8 cellular contexts compared by ENCODE assay signal in the genomic region with DNA sequence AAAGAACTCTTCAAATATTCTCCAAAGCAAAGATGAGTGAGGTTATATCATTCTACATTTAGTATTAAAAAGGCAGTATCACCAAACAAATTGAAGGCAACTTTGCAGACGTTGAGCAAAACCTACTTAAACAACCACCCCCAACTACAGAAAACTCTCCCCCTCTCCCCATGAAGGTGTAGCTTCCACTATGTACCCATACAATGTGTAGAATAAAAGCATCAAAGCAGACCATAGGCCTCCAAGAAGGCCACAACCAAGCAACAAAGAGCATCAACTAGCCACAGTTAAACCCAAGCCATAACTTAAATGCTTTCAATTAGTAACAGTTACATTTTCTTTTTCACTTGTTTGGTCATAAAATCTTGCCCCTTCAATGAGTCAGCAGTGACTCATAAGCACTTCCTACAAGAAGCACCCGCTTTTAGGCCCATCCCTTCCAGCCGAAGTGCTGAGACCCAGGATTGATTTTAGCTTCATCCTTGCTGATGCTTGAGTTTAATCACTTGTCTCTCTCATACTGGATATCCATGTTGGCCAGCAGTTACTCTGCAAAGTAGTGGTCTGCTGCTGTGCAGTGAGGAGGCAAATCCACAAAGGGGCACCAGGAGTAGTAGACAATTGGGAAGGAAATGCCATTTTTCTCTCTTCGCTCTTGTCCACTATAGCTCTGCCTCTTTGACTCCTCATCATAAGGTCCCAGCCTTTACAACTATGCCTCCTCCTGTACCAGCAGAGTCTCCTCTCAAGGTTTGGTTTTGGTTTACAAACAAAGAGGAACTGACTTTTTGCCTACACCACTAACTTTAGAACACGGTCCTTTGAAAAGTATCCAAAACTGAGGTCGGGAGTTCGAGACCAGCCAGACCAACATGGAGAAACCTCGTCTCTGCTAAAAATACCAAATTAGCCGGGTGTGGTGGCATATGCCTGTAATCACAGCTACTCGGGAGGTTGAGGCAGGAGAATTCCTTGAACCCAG. TPM values are rescaled to one million over a fixed set of nuclear protein-coding genes. Genes with fewer than 3 reads are reported as not detected.
DNase-seq lines count a peak whose midpoint lies in the region; ATAC-seq and TF ChIP-seq lines count a peak whose summit lies in the region.

No MANE protein-coding gene starts in this region.

- peak overlapping the region; percentile 94 for H2AFZ ChIP-seq in OCI-LY3 (ENCODE audit: low read depth, low read length)

- peaks cover 7% of the 10 kb centered on the region for H3K4me1 ChIP-seq in OCI-LY3 (ENCODE audit: low read length)

- ATAC-seq in HG02852 (IDR thresholded peaks at IDR 0.05; ENCODE audit: unreplicated experiment) (peak; percentile 89), Right ventricle myocardium inferior (no peak)

- H3K4me2 ChIP-seq in OCI-LY3 (ENCODE audit: low read length): peak overlapping the region; percentile 43

- no peaks in the 10 kb centered on the region for H4K20me1 ChIP-seq in OCI-LY3 (ENCODE audit: insufficient read depth, low read length)

- in situ Hi-C loops in brain microvascular endothelial cell (cut with HindIII; ENCODE audit: low pct_ligation_motif_present, low sequenced_read_pairs): no loop called here

- TF ChIP-seq CTCF in OCI-LY3 (IDR thresholded peaks at IDR 0.05; ENCODE audit: low read depth, low read length) (no peak), brain microvascular endothelial cell (IDR thresholded peaks at IDR 0.05; ENCODE audit: low read depth, low read length, missing control alignments) (no peak)

- no peaks in the 10 kb centered on the region for H3K9me3 ChIP-seq in OCI-LY3 (ENCODE audit: insufficient read depth, low read length)

- H3K36me3 ChIP-seq in OCI-LY3 (replicated peaks; ENCODE audit: low read depth, low read length) (no peaks in the 10 kb centered on the region), brain microvascular endothelial cell (replicated peaks) (no peaks in the 10 kb centered on the region)

- H3K79me2 ChIP-seq in OCI-LY3 (ENCODE audit: low read length): no peaks in the 10 kb centered on the region

- DNase-seq in activated CD4-positive, alpha-beta T cell treated with anti-CD3 and anti-CD28 coated beads for 4 hours: peak; percentile 15 to 33
- no peak for DNase-seq in activated CD4-positive, alpha-beta T cell treated with anti-CD3 and anti-CD28 coated beads, Interleukin-2, amount 50 U/mL, for 1 hour
- DNase-seq in brain microvascular endothelial cell (peak; percentile 88), pulmonary artery endothelial cell (ENCODE audit: low read depth, low spot score) (peak; percentile 62), Right ventricle myocardium inferior (ENCODE audit: missing footprints) (no peak), NCI-H82 (lab: John Stamatoyannopoulos, UW) (no peak)

- H3K27ac ChIP-seq in OCI-LY3 (ENCODE audit: low read length): no peak overlapping the region
- peak overlapping the region; percentile 1 for H3K27ac ChIP-seq in brain microvascular endothelial cell

- intact Hi-C loops in Right ventricle myocardium inferior (cut with DNase I): no loop called here

- H3K9ac ChIP-seq in OCI-LY3 (ENCODE audit: low read length): no peak overlapping the region

- no peaks in the 10 kb centered on the region for H3K27me3 ChIP-seq in OCI-LY3 (ENCODE audit: low read depth, low read length)
- no peaks in the 10 kb centered on the region for H3K27me3 ChIP-seq in brain microvascular endothelial cell (replicated peaks)

- H3K4me3 ChIP-seq in OCI-LY3 (ENCODE audit: low read length) (no peak overlapping the region), brain microvascular endothelial cell (ENCODE audit: low read depth, low read length) (no peak overlapping the region)

RNA-seq across cellular contexts. Expression of a gene that starts 8.4 kb away (rescaled TPM):
- 31.1 and 41.8 TPM in 2 replicates for total RNA-seq in pulmonary artery endothelial cell
- total RNA-seq in Right ventricle myocardium inferior: 23.5 TPM

Comparison
In these comparisons a context has a peak if more than half of its experiments do, and no peak if none do; other contexts are left out.
1. DNase-seq: peak in activated CD4-positive, alpha-beta T cell treated with anti-CD3 and anti-CD28 coated beads for 4 hours (2 of 2), brain microvascular endothelial cell (single experiment) and pulmonary artery endothelial cell (single experiment); none in activated CD4-positive, alpha-beta T cell treated with anti-CD3 and anti-CD28 coated beads, Interleukin-2, amount 50 U/mL, for 1 hour (single experiment), Right ventricle myocardium inferior (single experiment) and NCI-H82 (single experiment).